Comparison of ENCODE assay signal across 12 cellular contexts in the genomic region with DNA sequence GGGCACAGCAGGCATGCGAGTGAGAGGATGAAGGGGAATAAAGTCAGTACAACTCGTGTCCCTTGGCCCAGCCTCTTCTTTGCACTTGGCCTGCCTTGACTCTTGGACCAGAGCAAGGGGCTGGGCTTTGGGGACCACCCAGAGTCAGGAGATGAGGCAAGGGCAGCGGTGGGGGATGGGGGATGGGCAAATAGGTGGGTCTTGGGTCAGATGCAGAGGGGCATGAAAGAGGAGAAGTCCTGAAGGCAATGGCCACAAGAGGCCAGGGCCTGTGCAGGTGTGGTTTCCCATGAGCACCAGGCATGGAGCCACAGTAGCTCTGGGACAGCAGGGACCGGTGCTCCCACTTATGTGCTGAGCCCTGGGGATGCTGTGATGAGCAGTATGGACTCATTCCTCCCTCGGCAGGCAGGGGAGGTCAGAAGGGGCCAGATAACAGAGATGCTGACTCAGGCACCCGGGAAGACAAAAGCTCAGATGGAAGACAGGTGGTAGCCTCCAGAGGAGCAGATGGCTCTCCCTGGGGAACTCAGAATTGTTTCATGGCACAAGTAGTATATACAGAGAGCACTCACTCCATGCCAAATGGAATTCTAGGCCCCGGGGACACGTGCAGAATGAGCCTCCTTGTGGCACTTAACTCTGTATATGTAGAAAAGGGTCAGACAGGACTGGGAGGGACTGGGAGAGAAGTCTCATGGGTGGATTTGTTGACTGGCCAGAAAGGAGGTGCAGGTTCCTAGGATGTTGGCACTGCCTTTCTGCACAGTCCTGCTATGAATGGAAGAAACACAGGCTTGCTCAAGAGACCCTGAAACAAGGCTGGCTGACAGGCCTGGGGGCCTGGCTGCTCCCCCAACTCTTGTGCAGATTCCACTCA. TPM values are rescaled to one million over a fixed set of nuclear protein-coding genes. Genes with fewer than 3 reads are reported as not detected.
DNase-seq lines count a peak whose midpoint lies in the region; ATAC-seq and FAIRE-seq lines count a peak whose summit lies in the region.
"Had no signal": no experiment of that assay in that cellular context is flagged by ENCODE, and none has a peak within 500 bp of the region (broad histone marks: within the 10 kb centered on the region; RNA-seq: fewer than 3 reads in every experiment).

No MANE protein-coding gene starts in this region.

- DNase-seq in COR-L47 (lab: John Stamatoyannopoulos, UW): peak; percentile 11
- peak; percentile 62 for DNase-seq in NCI-H146 treated with DMSO at 0.1 percent for 48 hours (lab: John Stamatoyannopoulos, UW; ENCODE audit: unreplicated experiment)
- DNase-seq in activated CD4-positive, alpha-beta memory T cell treated with anti-CD3 and anti-CD28 coated beads, Interleukin-2, amount 10 ng/mL, durations not matched to agents 7 days and 5 days: peak; percentile 14
- peak; percentile 27 for DNase-seq in left kidney (ENCODE audit: low read depth, low spot score)
- DNase-seq in activated CD4-positive, alpha-beta T cell treated with anti-CD3 and anti-CD28 coated beads for 48 hours: no peak
- no peak for DNase-seq in NK-92 (lab: John Stamatoyannopoulos, UW; ENCODE audit: unreplicated experiment)
- DNase-seq in urothelium cell line (ENCODE audit: low spot score): no peak
- DNase-seq: activated CD4-positive, alpha-beta T cell treated with anti-CD3 and anti-CD28 coated beads, Interleukin-2, amount 10 ng/mL, durations not matched to agents 7 days and 5 days; trophoblast cell had no signal

- CTCF ChIA-PET in activated CD4-positive, alpha-beta memory T cell treated with anti-CD3 and anti-CD28 coated beads, Interleukin-2, amount 10 ng/mL, durations not matched to agents 7 days and 5 days (lab: Charles Lee): no interaction called here

- no peak for FAIRE-seq in urothelium cell line (lab: Jason Lieb, UNC)
- FAIRE-seq: keratinocyte had no signal

- POLR2A ChIA-PET in activated CD4-positive, alpha-beta memory T cell treated with anti-CD3 and anti-CD28 coated beads, Interleukin-2, amount 10 ng/mL, durations not matched to agents 7 days and 5 days (lab: Charles Lee): no interaction called here

- H3K4me3 Mint-ChIP-seq in activated CD4-positive, alpha-beta memory T cell treated with anti-CD3 and anti-CD28 coated beads, Interleukin-2, amount 10 ng/mL, durations not matched to agents 7 days and 5 days: no peak overlapping the region
- H3K4me3 Mint-ChIP-seq: activated CD4-positive, alpha-beta T cell treated with anti-CD3 and anti-CD28 coated beads, Interleukin-2, amount 10 ng/mL, durations not matched to agents 7 days and 5 days had no signal

- ATAC-seq in GM21825 (IDR thresholded peaks at IDR 0.05; ENCODE audit: unreplicated experiment): no peak

- no peaks in the 10 kb centered on the region for H3K36me3 Mint-ChIP-seq in activated CD4-positive, alpha-beta memory T cell treated with anti-CD3 and anti-CD28 coated beads, Interleukin-2, amount 10 ng/mL, durations not matched to agents 7 days and 5 days (ENCODE audit: low read depth)

- no peak overlapping the region for H3K27ac Mint-ChIP-seq in activated CD4-positive, alpha-beta memory T cell treated with anti-CD3 and anti-CD28 coated beads, Interleukin-2, amount 10 ng/mL, durations not matched to agents 7 days and 5 days
- H3K27ac Mint-ChIP-seq: activated CD4-positive, alpha-beta T cell treated with anti-CD3 and anti-CD28 coated beads, Interleukin-2, amount 10 ng/mL, durations not matched to agents 7 days and 5 days had no signal

- H3K4me1 Mint-ChIP-seq in activated CD4-positive, alpha-beta memory T cell treated with anti-CD3 and anti-CD28 coated beads, Interleukin-2, amount 10 ng/mL, durations not matched to agents 7 days and 5 days: no peaks in the 10 kb centered on the region
- H3K4me1 Mint-ChIP-seq: activated CD4-positive, alpha-beta T cell treated with anti-CD3 and anti-CD28 coated beads, Interleukin-2, amount 10 ng/mL, durations not matched to agents 7 days and 5 days had no signal

- H3K27me3 Mint-ChIP-seq in activated CD4-positive, alpha-beta memory T cell treated with anti-CD3 and anti-CD28 coated beads, Interleukin-2, amount 10 ng/mL, durations not matched to agents 7 days and 5 days: peaks cover 2% of the 10 kb centered on the region
- H3K27me3 Mint-ChIP-seq: activated CD4-positive, alpha-beta T cell treated with anti-CD3 and anti-CD28 coated beads, Interleukin-2, amount 10 ng/mL, durations not matched to agents 7 days and 5 days had no signal

- H3K9me3 Mint-ChIP-seq in activated CD4-positive, alpha-beta memory T cell treated with anti-CD3 and anti-CD28 coated beads, Interleukin-2, amount 10 ng/mL, durations not matched to agents 7 days and 5 days: no peaks in the 10 kb centered on the region
- H3K9me3 Mint-ChIP-seq: activated CD4-positive, alpha-beta T cell treated with anti-CD3 and anti-CD28 coated beads, Interleukin-2, amount 10 ng/mL, durations not matched to agents 7 days and 5 days had no signal

RNA-seq across cellular contexts. Expression of gene ZBTB47, which starts 14.3 kb away (rescaled TPM):
- 1 to 10 TPM in 1 of 2 experiments, under 1 TPM in 1; 0.93 to 1.1 TPM for total RNA-seq in activated CD4-positive, alpha-beta memory T cell treated with anti-CD3 and anti-CD28 coated beads, Interleukin-2, amount 10 ng/mL, durations not matched to agents 7 days and 5 days

RNA-seq across cellular contexts. Expression of gene KLHL40, which starts 17.6 kb away (rescaled TPM):
- not detected for total RNA-seq in activated CD4-positive, alpha-beta memory T cell treated with anti-CD3 and anti-CD28 coated beads, Interleukin-2, amount 10 ng/mL, durations not matched to agents 7 days and 5 days
- total RNA-seq: activated CD4-positive, alpha-beta T cell treated with anti-CD3 and anti-CD28 coated beads, Interleukin-2, amount 10 ng/mL, durations not matched to agents 7 days and 5 days; osteocyte had no signal

RNA-seq across cellular contexts. Expression of gene HHATL, which starts 34.8 kb away (rescaled TPM):
- total RNA-seq in activated CD4-positive, alpha-beta memory T cell treated with anti-CD3 and anti-CD28 coated beads, Interleukin-2, amount 10 ng/mL, durations not matched to agents 7 days and 5 days: under 1 TPM in 1 of 2 experiments, not detected in 1; 0.25 TPM
- total RNA-seq: activated CD4-positive, alpha-beta T cell treated with anti-CD3 and anti-CD28 coated beads, Interleukin-2, amount 10 ng/mL, durations not matched to agents 7 days and 5 days; osteocyte had no signal

Comparison
In these comparisons a context has a peak if more than half of its experiments do, and no peak if none do; other contexts are left out.
1. DNase-seq: peak in COR-L47 (single experiment), NCI-H146 treated with DMSO at 0.1 percent for 48 hours (single experiment), activated CD4-positive, alpha-beta memory T cell treated with anti-CD3 and anti-CD28 coated beads, Interleukin-2, amount 10 ng/mL, durations not matched to agents 7 days and 5 days (single experiment) and left kidney (single experiment); none in activated CD4-positive, alpha-beta T cell treated with anti-CD3 and anti-CD28 coated beads for 48 hours (single experiment), NK-92 (single experiment) and urothelium cell line (single experiment).